8 cellular contexts compared by ENCODE assay signal in the genomic region with DNA sequence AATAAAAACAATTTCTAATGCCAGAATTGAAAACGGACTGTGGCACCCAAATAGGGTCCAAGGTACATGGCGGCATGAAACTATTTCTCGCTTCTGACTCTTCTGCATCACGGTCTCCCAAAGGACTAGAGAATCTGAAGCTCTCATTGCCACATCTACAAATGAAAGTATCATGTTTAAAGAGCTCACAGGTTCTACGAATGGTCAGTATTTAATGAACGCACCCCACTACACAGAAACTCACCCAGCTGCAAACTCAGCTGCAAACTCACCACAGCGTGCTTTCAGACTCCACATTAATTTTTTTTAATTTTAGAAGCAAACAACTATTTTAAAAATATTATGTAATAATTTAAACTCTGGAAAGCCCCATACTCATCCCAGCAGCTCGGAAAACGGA. TPM values are rescaled to one million over a fixed set of nuclear protein-coding genes. Genes with fewer than 3 reads are reported as not detected.
DNase-seq lines count a peak whose midpoint lies in the region; ATAC-seq, FAIRE-seq and TF ChIP-seq lines count a peak whose summit lies in the region.

No MANE protein-coding gene starts in this region.

- POLR2A ChIA-PET in OCI-LY7 (lab: Charles Lee): interaction anchor here (0.7 to 7.2 kb wide), 8 partner anchors 8 to 117 kb away, joined by 3 to 55 read pairs (median 4); a partner anchor contains a TSS

- peaks cover 5% of the 10 kb centered on the region; the same call in 1 of the 2 replicates for H4K20me1 ChIP-seq in OCI-LY7 (ENCODE audit: insufficient read depth, low read length)

- TSS peak; percentile 35 for BruUV-seq in OCI-LY7 (replicated peaks; lab: Mats Ljungman, UMichigan)

- no peak for DNase-seq in activated T-cell treated with anti-CD3 and anti-CD28 coated beads, Interleukin-2, amount 50 U/mL, for 72 hours
- DNase-seq in activated T-cell treated with anti-CD3 and anti-CD28 coated beads, Interleukin-2, amount 50 U/mL, for 1 hour: no peak
- no peak for DNase-seq in OCI-LY7 (ENCODE audit: low spot score)
- DNase-seq in endothelial cell (ENCODE audit: low spot score): no peak
- DNase-seq in omental fat pad (ENCODE audit: low spot score): no peak
- no peak for DNase-seq in D721Med (ENCODE audit: insufficient read length, low spot score)
- DNase-seq in ecto neural progenitor cell (ENCODE audit: low spot score): no peak
- no peak for DNase-seq in activated CD4-positive, alpha-beta T cell treated with anti-CD3 and anti-CD28 coated beads, Interleukin-2, amount 50 U/mL, for 48 hours

- FAIRE-seq in D721Med (lab: Jason Lieb, UNC): no peak

- H3K4me1 ChIP-seq in OCI-LY7 (ENCODE audit: insufficient read depth, low read length, poor library complexity, severe bottlenecking): peaks cover 42% of the 10 kb centered on the region

- CTCF ChIA-PET in OCI-LY7 (lab: Charles Lee; ENCODE audit: unreplicated experiment): interaction anchor here (0.9 kb wide), 1 partner anchor 51 kb away, joined by 3 read pairs; no protein-coding TSS in a partner anchor

- TF ChIP-seq CTCF in OCI-LY7 (conservative IDR thresholded peaks at IDR 0.05; ENCODE audit: low read length) (no peak), endothelial cell (IDR thresholded peaks at IDR 0.05; ENCODE audit: unreplicated experiment) (no peak), omental fat pad (IDR thresholded peaks at IDR 0.05) (no peak), D721Med (IDR thresholded peaks at IDR 0.05; ENCODE audit: insufficient read depth, missing control alignments) (no peak)

- H3K4me1 Mint-ChIP-seq in activated T-cell treated with anti-CD3 and anti-CD28 coated beads, Interleukin-2, amount 50 U/mL, for 72 hours (ENCODE audit: low read depth): peaks cover 68% of the 10 kb centered on the region
- peaks cover 47% of the 10 kb centered on the region for H3K4me1 Mint-ChIP-seq in endothelial cell (ENCODE audit: unreplicated experiment)

- peak overlapping the region; percentile 90 for H3K4me3 ChIP-seq in OCI-LY7 (ENCODE audit: low read depth, low read length, poor library complexity, severe bottlenecking)

- H3K27ac Mint-ChIP-seq in activated T-cell treated with anti-CD3 and anti-CD28 coated beads, Interleukin-2, amount 50 U/mL, for 72 hours: peak overlapping the region; percentile 100
- peak overlapping the region; percentile 79 for H3K27ac Mint-ChIP-seq in endothelial cell (ENCODE audit: unreplicated experiment)

- no peaks in the 10 kb centered on the region for H3K27me3 Mint-ChIP-seq in activated T-cell treated with anti-CD3 and anti-CD28 coated beads, Interleukin-2, amount 50 U/mL, for 72 hours (ENCODE audit: low read depth)
- H3K27me3 Mint-ChIP-seq in endothelial cell (ENCODE audit: unreplicated experiment): peaks cover 13% of the 10 kb centered on the region

- no peak for ATAC-seq in activated T-cell treated with anti-CD3 and anti-CD28 coated beads, Interleukin-2, amount 50 U/mL, for 72 hours (replicated peaks in 1 of 2)
- ATAC-seq in omental fat pad (ENCODE audit: low FRiP score): peak; percentile 16

- H3K79me2 ChIP-seq in OCI-LY7 (ENCODE audit: insufficient read depth, low read depth, low read length): peaks cover 75% of the 10 kb centered on the region

- peaks cover 12 to 23% of the 10 kb centered on the region in 2 donors for H3K36me3 Mint-ChIP-seq in activated T-cell treated with anti-CD3 and anti-CD28 coated beads, Interleukin-2, amount 50 U/mL, for 72 hours (ENCODE audit: insufficient read depth in 2 of 2)
- H3K36me3 Mint-ChIP-seq in endothelial cell (ENCODE audit: low read depth, unreplicated experiment): peaks cover 4% of the 10 kb centered on the region

- H3K36me3 ChIP-seq in OCI-LY7 (ENCODE audit: insufficient read depth, low read length): no peaks in the 10 kb centered on the region

- peak overlapping the region; percentile 81 for H3K4me2 ChIP-seq in OCI-LY7 (ENCODE audit: low read length)

- no peaks in the 10 kb centered on the region for H3K9me3 ChIP-seq in OCI-LY7 (ENCODE audit: low read length)

- H3K9me2 ChIP-seq in OCI-LY7 (ENCODE audit: insufficient read depth, low read length): no peaks in the 10 kb centered on the region

- peak overlapping the region; percentile 85 for H3K27ac ChIP-seq in OCI-LY7 (ENCODE audit: low read depth, low read length, poor library complexity, severe bottlenecking)

- intact Hi-C loops in OCI-LY7 (cut with micrococcal nuclease; ENCODE audit: unreplicated experiment): loop anchor here (2.0 to 5.0 kb wide), 3 partner anchors 37 to 86 kb away; no protein-coding TSS in a partner anchor

- 0 out of 2 replicates have a peak overlapping the region, but pooled peaks have one; percentile 69 for H2AFZ ChIP-seq in OCI-LY7 (ENCODE audit: low read length)

- peak overlapping the region; percentile 97 to 98 for H3K4me3 Mint-ChIP-seq in activated T-cell treated with anti-CD3 and anti-CD28 coated beads, Interleukin-2, amount 50 U/mL, for 72 hours
- peak overlapping the region; percentile 95 for H3K4me3 Mint-ChIP-seq in endothelial cell (ENCODE audit: unreplicated experiment)

- no peaks in the 10 kb centered on the region for H3K9me3 Mint-ChIP-seq in activated T-cell treated with anti-CD3 and anti-CD28 coated beads, Interleukin-2, amount 50 U/mL, for 72 hours
- no peaks in the 10 kb centered on the region for H3K9me3 Mint-ChIP-seq in endothelial cell (ENCODE audit: unreplicated experiment)

RNA-seq across cellular contexts. Expression of a gene that starts 1.1 kb away (rescaled TPM):
- total RNA-seq in activated T-cell treated with anti-CD3 and anti-CD28 coated beads, Interleukin-2, amount 50 U/mL, for 72 hours: 100 to 1,000 TPM in 1 of 2 donors, 10 to 100 TPM in 1; 95.1 to 121 TPM
- total RNA-seq in OCI-LY7 (2014; rRNA removed; shearing (Covaris generic)): 32.6 and 33.8 TPM in 2 replicates
- total RNA-seq in OCI-LY7 (2022) (65.4 and 72.4 TPM in 2 replicates), endothelial cell (ENCODE audit: unreplicated experiment) (95.1 TPM), omental fat pad (100 to 1,000 TPM in 1 of 4 donors, 10 to 100 TPM in 3; 56.2 to 114 (median 64.5) TPM)
